Comparison of ENCODE assay signal across 43 cellular contexts in genomic region chr19:52995711-52996110, GRCh38. TPM values are rescaled to one million over a fixed set of nuclear protein-coding genes. Genes with fewer than 3 reads are reported as not detected.
"Had no signal": no experiment of that assay in that cellular context is flagged by ENCODE, and none has a peak within 500 bp of the region (broad histone marks: within the 10 kb centered on the region; RNA-seq: fewer than 3 reads in every experiment).

No MANE protein-coding gene starts in this region.

- ATAC-seq: activated naive CD4-positive, alpha-beta T cell treated with anti-CD3 and anti-CD28 coated beads, Interleukin-2, amount 50 U/mL, for 72 hours; activated naive CD8-positive, alpha-beta T cell treated with anti-CD3 and anti-CD28 coated beads, Interleukin-2, amount 50 U/mL, for 24 hours; activated T-cell treated with anti-CD3 and anti-CD28 coated beads, Interleukin-2, amount 50 U/mL, for 4 hours; activated T-cell treated with anti-CD3 and anti-CD28 coated beads, Interleukin-2, amount 50 U/mL, for 72 hours; activated T-helper 17 cell treated with anti-CD3 and anti-CD28 coated beads, Interleukin-2, amount 50 U/mL, for 72 hours; body of pancreas had no signal

- H3K27ac Mint-ChIP-seq: activated naive CD4-positive, alpha-beta T cell treated with anti-CD3 and anti-CD28 coated beads for 36 hours; activated naive CD4-positive, alpha-beta T cell treated with anti-CD3 and anti-CD28 coated beads, Interleukin-2, amount 10 ng/mL, durations not matched to agents 7 days and 5 days; activated naive CD4-positive, alpha-beta T cell treated with anti-CD3 and anti-CD28 coated beads, Interleukin-2, amount 50 U/mL, for 72 hours; activated naive CD8-positive, alpha-beta T cell; activated naive CD8-positive, alpha-beta T cell treated with anti-CD3 and anti-CD28 coated beads for 36 hours; activated naive CD8-positive, alpha-beta T cell treated with anti-CD3 and anti-CD28 coated beads, Interleukin-2, amount 10 ng/mL, durations not matched to agents 7 days and 5 days; activated naive CD8-positive, alpha-beta T cell treated with anti-CD3 and anti-CD28 coated beads, Interleukin-2, amount 50 U/mL, for 24 hours; activated T-cell treated with anti-CD3 and anti-CD28 coated beads, Interleukin-2, amount 50 U/mL, for 24 hours; activated T-cell treated with anti-CD3 and anti-CD28 coated beads, Interleukin-2, amount 50 U/mL, for 72 hours; activated T-helper 1 cell treated with anti-CD3 and anti-CD28 coated beads, Interleukin-12 subunit alpha, Interleukin-12 subunit beta, Interleukin-2, Interleukin-4 antibody, amounts not matched to agents 30 ng/mL and 10 ng/mL and 1 ng/mL, durations not matched to agents 14 hours and 24 hours and 36 hours; activated T-helper 17 cell treated with anti-CD3 and anti-CD28 coated beads, Interleukin-2, amount 50 U/mL, for 72 hours; activated T-helper 2 cell treated with anti-CD3 and anti-CD28 coated beads, Interferon-gamma antibody, Interleukin-2, Interleukin-4, amounts not matched to agents 10 μg/mL and 5 μg/mL and 100 μg/mL, durations not matched to agents 14 hours and 24 hours and 36 hours; brain had no signal

- DNase-seq: activated effector memory CD4-positive, alpha-beta T cell treated with anti-CD3 and anti-CD28 coated beads, Interleukin-2, amount 50 U/mL, for 16 hours; activated effector memory CD4-positive, alpha-beta T cell treated with Interleukin-2 at 50 U/mL for 16 hours; activated gamma-delta T cell; activated gamma-delta T cell treated with Interleukin-2 at 50 U/mL for 16 hours; activated naive CD4-positive, alpha-beta T cell; activated naive CD4-positive, alpha-beta T cell treated with anti-CD3 and anti-CD28 coated beads for 36 hours; activated naive CD4-positive, alpha-beta T cell treated with anti-CD3 and anti-CD28 coated beads, Interleukin-2, amount 10 ng/mL, durations not matched to agents 7 days and 5 days; activated naive CD4-positive, alpha-beta T cell treated with anti-CD3 and anti-CD28 coated beads, Interleukin-2, amount 50 U/mL, for 16 hours; activated naive CD4-positive, alpha-beta T cell treated with Interleukin-2 at 50 U/mL for 16 hours; activated naive CD8-positive, alpha-beta T cell treated with anti-CD3 and anti-CD28 coated beads for 36 hours; activated naive CD8-positive, alpha-beta T cell treated with anti-CD3 and anti-CD28 coated beads, Interleukin-2, amount 10 ng/mL, durations not matched to agents 7 days and 5 days; activated naive CD8-positive, alpha-beta T cell treated with anti-CD3 and anti-CD28 coated beads, Interleukin-2, amount 50 U/mL, for 24 hours; activated T-cell treated with anti-CD3 and anti-CD28 coated beads, Interleukin-2, amount 50 U/mL, for 1 hour; activated T-cell treated with anti-CD3 and anti-CD28 coated beads, Interleukin-2, amount 50 U/mL, for 24 hours; activated T-cell treated with anti-CD3 and anti-CD28 coated beads, Interleukin-2, amount 50 U/mL, for 4 hours; activated T-cell treated with anti-CD3 and anti-CD28 coated beads, Interleukin-2, amount 50 U/mL, for 48 hours; activated T-cell treated with anti-CD3 and anti-CD28 coated beads, Interleukin-2, amount 50 U/mL, for 72 hours; adrenal gland; amniotic stem cell; amygdala; anterior cingulate cortex; aorta; body of pancreas; brain microvascular endothelial cell; caudate nucleus; central memory CD4-positive, alpha-beta T cell; cerebellar nuclear complex had no signal

- H3K36me3 Mint-ChIP-seq: brain had no signal

- H3K27me3 ChIP-seq: adrenal gland, ascending aorta, body of pancreas, brain microvascular endothelial cell, breast epithelium, cardiac muscle cell had no signal

- H3K27ac ChIP-seq: adrenal gland, ascending aorta, body of pancreas, brain microvascular endothelial cell, breast epithelium, cardiac muscle cell had no signal

- H3K4me3 ChIP-seq: adrenal gland, ascending aorta, body of pancreas, breast epithelium, cardiac muscle cell had no signal

- H3K4me1 ChIP-seq: breast epithelium had no signal

- H3K9me3 ChIP-seq: adrenal gland, ascending aorta, body of pancreas had no signal

- H3K36me3 ChIP-seq: adrenal gland, ascending aorta, brain microvascular endothelial cell, breast epithelium, cardiac muscle cell had no signal

- H3K9me3 Mint-ChIP-seq: central memory CD8-positive, alpha-beta T cell had no signal

- H3K4me3 Mint-ChIP-seq: activated naive CD4-positive, alpha-beta T cell treated with anti-CD3 and anti-CD28 coated beads, Interleukin-2, amount 10 ng/mL, durations not matched to agents 7 days and 5 days; activated T-cell treated with anti-CD3 and anti-CD28 coated beads, Interleukin-2, amount 50 U/mL, for 24 hours had no signal

RNA-seq across cellular contexts. Expression of gene ERVV-1, which starts 18.0 kb away (rescaled TPM):
- total RNA-seq: activated naive CD4-positive, alpha-beta T cell treated with anti-CD3 and anti-CD28 coated beads for 36 hours; activated naive CD4-positive, alpha-beta T cell treated with anti-CD3 and anti-CD28 coated beads, Interleukin-2, amount 50 U/mL, for 72 hours; activated naive CD8-positive, alpha-beta T cell treated with anti-CD3 and anti-CD28 coated beads for 36 hours; activated naive CD8-positive, alpha-beta T cell treated with anti-CD3 and anti-CD28 coated beads, Interleukin-2, amount 10 ng/mL, durations not matched to agents 7 days and 5 days; activated T-cell treated with anti-CD3 and anti-CD28 coated beads, Interleukin-2, amount 50 U/mL, for 4 hours; activated T-cell treated with anti-CD3 and anti-CD28 coated beads, Interleukin-2, amount 50 U/mL, for 72 hours; activated T-helper 1 cell treated with anti-CD3 and anti-CD28 coated beads, Interleukin-12 subunit alpha, Interleukin-12 subunit beta, Interleukin-2, Interleukin-4 antibody, amounts not matched to agents 30 ng/mL and 10 ng/mL and 1 ng/mL, durations not matched to agents 14 hours and 24 hours and 36 hours; activated T-helper 2 cell treated with anti-CD3 and anti-CD28 coated beads, Interferon-gamma antibody, Interleukin-2, Interleukin-4, amounts not matched to agents 10 μg/mL and 5 μg/mL and 100 μg/mL, durations not matched to agents 14 hours and 24 hours and 36 hours; adrenal gland; aorta; ascending aorta; astrocyte; body of pancreas; breast epithelium; bronchial epithelial cell; cardiac muscle cell; cardiac septum; cerebellum; chondrocyte had no signal
- polyA plus RNA-seq: adrenal gland, aorta had no signal

RNA-seq across cellular contexts. Expression of gene ERVV-2, which starts 48.8 kb away (rescaled TPM):
- total RNA-seq: activated naive CD4-positive, alpha-beta T cell treated with anti-CD3 and anti-CD28 coated beads for 36 hours; activated naive CD4-positive, alpha-beta T cell treated with anti-CD3 and anti-CD28 coated beads, Interleukin-2, amount 50 U/mL, for 72 hours; activated naive CD8-positive, alpha-beta T cell treated with anti-CD3 and anti-CD28 coated beads for 36 hours; activated naive CD8-positive, alpha-beta T cell treated with anti-CD3 and anti-CD28 coated beads, Interleukin-2, amount 10 ng/mL, durations not matched to agents 7 days and 5 days; activated T-cell treated with anti-CD3 and anti-CD28 coated beads, Interleukin-2, amount 50 U/mL, for 4 hours; activated T-cell treated with anti-CD3 and anti-CD28 coated beads, Interleukin-2, amount 50 U/mL, for 72 hours; activated T-helper 1 cell treated with anti-CD3 and anti-CD28 coated beads, Interleukin-12 subunit alpha, Interleukin-12 subunit beta, Interleukin-2, Interleukin-4 antibody, amounts not matched to agents 30 ng/mL and 10 ng/mL and 1 ng/mL, durations not matched to agents 14 hours and 24 hours and 36 hours; activated T-helper 17 cell treated with anti-CD3 and anti-CD28 coated beads, Interleukin-2, amount 50 U/mL, for 72 hours; activated T-helper 2 cell treated with anti-CD3 and anti-CD28 coated beads, Interferon-gamma antibody, Interleukin-2, Interleukin-4, amounts not matched to agents 10 μg/mL and 5 μg/mL and 100 μg/mL, durations not matched to agents 14 hours and 24 hours and 36 hours; adrenal gland; aorta; ascending aorta; astrocyte; body of pancreas; breast epithelium; bronchial epithelial cell; cardiac septum; cerebellum; chondrocyte had no signal
- polyA plus RNA-seq: adipose tissue, adrenal gland, aorta had no signal
